Comparison of ENCODE assay signal across 1 cellular context in the genomic region with DNA sequence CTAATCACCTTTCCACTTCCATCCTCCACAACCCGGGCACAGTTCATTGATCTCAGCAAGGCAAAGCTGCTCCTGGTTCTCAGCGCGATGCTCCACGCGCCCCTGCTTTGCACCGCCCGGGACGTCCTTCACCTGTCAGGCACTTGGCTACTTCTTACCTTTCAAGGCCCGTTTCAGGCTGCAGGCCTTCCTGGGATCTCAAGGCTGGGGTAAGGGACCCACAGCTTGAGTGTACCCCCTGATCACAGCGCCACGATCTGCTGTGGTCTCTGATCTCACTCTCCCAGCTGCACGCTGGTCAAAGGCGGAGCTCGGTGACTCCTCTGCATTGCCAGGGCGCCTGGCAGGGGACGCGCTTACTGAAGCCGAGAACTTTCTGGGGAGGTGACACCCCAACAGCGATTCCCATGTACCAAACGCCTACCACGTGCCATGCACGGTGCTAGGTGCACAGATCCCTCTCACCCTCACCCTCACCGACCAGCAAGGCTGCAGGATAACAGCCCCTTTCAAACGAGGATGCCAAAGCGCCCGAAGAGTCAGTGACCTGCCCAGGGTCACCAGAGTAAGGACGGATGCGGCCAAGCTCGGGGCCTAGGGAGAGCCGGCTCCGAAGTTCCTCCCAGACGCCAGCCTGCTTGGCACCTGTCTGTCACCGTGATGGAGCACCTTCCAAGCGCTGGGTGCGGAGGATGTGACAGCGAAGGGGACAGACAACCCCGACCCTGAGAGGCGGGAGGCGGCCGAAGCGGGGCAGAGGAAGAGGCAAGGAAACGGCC.
TF ChIP-seq lines count a peak whose summit lies in the region.

No MANE protein-coding gene starts in this region.

TF ChIP-seq in H1, 55 proteins besides CTCF, POLR2A, EP300 and RAD21:
- TF ChIP-seq CREB1 (IDR thresholded peaks at IDR 0.05) = 0 out of 2 replicates have a peak, but pooled peaks have one; percentile 6
- TF ChIP-seq SIN3A (conservative IDR thresholded peaks at IDR 0.05 in 1 of 2, IDR thresholded peaks at IDR 0.05 in 1 of 2; ENCODE audit: low read depth in 1 of 2, low read length in 2 of 2) = peak in 1 of 2 experiments; percentile 8; a peak in 1 of 4 replicates
- TF ChIP-seq EZH2 (IDR thresholded peaks at IDR 0.05; ENCODE audit: low read depth, low read length, severe bottlenecking) = no peak
- TF ChIP-seq, protein P1, sequence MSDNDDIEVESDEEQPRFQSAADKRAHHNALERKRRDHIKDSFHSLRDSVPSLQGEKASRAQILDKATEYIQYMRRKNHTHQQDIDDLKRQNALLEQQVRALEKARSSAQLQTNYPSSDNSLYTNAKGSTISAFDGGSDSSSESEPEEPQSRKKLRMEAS (IDR thresholded peaks at IDR 0.05) = peak; percentile 87
- no peak for TF ChIP-seq CBX8 (IDR thresholded peaks at IDR 0.05; ENCODE audit: borderline replicate concordance, low read depth, low read length)
- TF ChIP-seq NANOG (IDR thresholded peaks at IDR 0.05; ENCODE audit: insufficient read depth, low read depth, low read length, poor library complexity, severe bottlenecking) = no peak
- TF ChIP-seq, protein P2, sequence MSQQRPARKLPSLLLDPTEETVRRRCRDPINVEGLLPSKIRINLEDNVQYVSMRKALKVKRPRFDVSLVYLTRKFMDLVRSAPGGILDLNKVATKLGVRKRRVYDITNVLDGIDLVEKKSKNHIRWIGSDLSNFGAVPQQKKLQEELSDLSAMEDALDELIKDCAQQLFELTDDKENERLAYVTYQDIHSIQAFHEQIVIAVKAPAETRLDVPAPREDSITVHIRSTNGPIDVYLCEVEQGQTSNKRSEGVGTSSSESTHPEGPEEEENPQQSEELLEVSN (IDR thresholded peaks at IDR 0.05) = peak; percentile 81
- TF ChIP-seq SIX5 (IDR thresholded peaks at IDR 0.05; ENCODE audit: low read depth, low read length) = no peak
- TF ChIP-seq RBBP5 (IDR thresholded peaks at IDR 0.05; ENCODE audit: borderline replicate concordance, low read depth, low read length) = peak; percentile 24; the same call in 1 of the 2 replicates
- no peak for TF ChIP-seq KDM5A (IDR thresholded peaks at IDR 0.05; ENCODE audit: low read length)
- TF ChIP-seq SUZ12 (IDR thresholded peaks at IDR 0.05; ENCODE audit: low read length) = no peak
- TF ChIP-seq PHF8 (conservative IDR thresholded peaks at IDR 0.05; ENCODE audit: low read depth, low read length) = peak; percentile 19; the same call in 1 of the 2 replicates
- no peak for TF ChIP-seq RNF2 (IDR thresholded peaks at IDR 0.05; ENCODE audit: borderline replicate concordance, low read depth, low read length, missing control alignments, poor library complexity, severe bottlenecking)
- peak; percentile 82 for TF ChIP-seq CTBP2 (IDR thresholded peaks at IDR 0.05; ENCODE audit: borderline replicate concordance, insufficient read depth, insufficient read length, low read length)
- TF ChIP-seq NRF1 (IDR thresholded peaks at IDR 0.05; ENCODE audit: low read depth, low read length) = no peak
- no peak for TF ChIP-seq BCL11A (IDR thresholded peaks at IDR 0.05; ENCODE audit: low read depth in 2 of 2, low read length in 2 of 2)
- TF ChIP-seq CHD2 (IDR thresholded peaks at IDR 0.05; ENCODE audit: low read length) = no peak
- TF ChIP-seq JUND (IDR thresholded peaks at IDR 0.05; ENCODE audit: low read length) = no peak
- TF ChIP-seq SP2 (IDR thresholded peaks at IDR 0.05; ENCODE audit: low read length) = no peak
- TF ChIP-seq RFX5 (IDR thresholded peaks at IDR 0.05; ENCODE audit: borderline replicate concordance, low read depth, low read length) = no peak
- TF ChIP-seq, protein P3, sequence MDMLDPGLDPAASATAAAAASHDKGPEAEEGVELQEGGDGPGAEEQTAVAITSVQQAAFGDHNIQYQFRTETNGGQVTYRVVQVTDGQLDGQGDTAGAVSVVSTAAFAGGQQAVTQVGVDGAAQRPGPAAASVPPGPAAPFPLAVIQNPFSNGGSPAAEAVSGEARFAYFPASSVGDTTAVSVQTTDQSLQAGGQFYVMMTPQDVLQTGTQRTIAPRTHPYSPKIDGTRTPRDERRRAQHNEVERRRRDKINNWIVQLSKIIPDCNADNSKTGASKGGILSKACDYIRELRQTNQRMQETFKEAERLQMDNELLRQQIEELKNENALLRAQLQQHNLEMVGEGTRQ (IDR thresholded peaks at IDR 0.05; ENCODE audit: low read length) = no peak
- no peak for TF ChIP-seq TBP (IDR thresholded peaks at IDR 0.05; ENCODE audit: low read depth, low read length)
- TF ChIP-seq SIRT6 (IDR thresholded peaks at IDR 0.05; ENCODE audit: low read length) = no peak
- TF ChIP-seq FOSL1 (IDR thresholded peaks at IDR 0.05; ENCODE audit: insufficient read depth, low read depth, low read length) = no peak
- no peak for TF ChIP-seq GTF2F1 (IDR thresholded peaks at IDR 0.05; ENCODE audit: borderline replicate concordance, low read depth, low read length)
- no peak for TF ChIP-seq SP4 (IDR thresholded peaks at IDR 0.05; ENCODE audit: low read length)
- no peak for TF ChIP-seq TEAD4 (IDR thresholded peaks at IDR 0.05; ENCODE audit: low read depth, low read length)
- TF ChIP-seq CEBPB (IDR thresholded peaks at IDR 0.05; ENCODE audit: low read depth, low read length) = no peak
- TF ChIP-seq, protein P4, sequence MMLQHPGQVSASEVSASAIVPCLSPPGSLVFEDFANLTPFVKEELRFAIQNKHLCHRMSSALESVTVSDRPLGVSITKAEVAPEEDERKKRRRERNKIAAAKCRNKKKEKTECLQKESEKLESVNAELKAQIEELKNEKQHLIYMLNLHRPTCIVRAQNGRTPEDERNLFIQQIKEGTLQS (IDR thresholded peaks at IDR 0.05; ENCODE audit: insufficient read depth, low read depth, low read length) = no peak
- no peak for TF ChIP-seq MAFK (IDR thresholded peaks at IDR 0.05; ENCODE audit: low read depth, low read length)
- TF ChIP-seq TCF12 (IDR thresholded peaks at IDR 0.05; ENCODE audit: low read depth, low read length) = no peak
- no peak for TF ChIP-seq TAF7 (optimal IDR thresholded peaks at IDR 0.05; ENCODE audit: borderline replicate concordance, low read depth, low read length)
- peak in 1 of 2 experiments; percentile 95; a peak in 2 of 4 replicates for TF ChIP-seq HDAC2 (IDR thresholded peaks at IDR 0.05; ENCODE audit: borderline replicate concordance in 1 of 2, low read depth in 2 of 2, low read length in 2 of 2)
- TF ChIP-seq YY1 (IDR thresholded peaks at IDR 0.05; ENCODE audit: low read depth, low read length) = no peak
- TF ChIP-seq HDAC6 (IDR thresholded peaks at IDR 0.05; ENCODE audit: low read depth, low read length) = no peak
